25 cellular contexts compared by ENCODE assay signal in genomic region chr1:106912146-106912545, GRCh38.
"Had no signal": no experiment of that assay in that cellular context is flagged by ENCODE, and none has a peak within 500 bp of the region (broad histone marks: within the 10 kb centered on the region; RNA-seq: fewer than 3 reads in every experiment).

No MANE protein-coding gene starts in this region.

- H3K4me1 Mint-ChIP-seq: activated CD4-positive, alpha-beta T cell treated with anti-CD3 and anti-CD28 coated beads for 36 hours; activated naive CD8-positive, alpha-beta T cell treated with anti-CD3 and anti-CD28 coated beads, Interleukin-2, amount 50 U/mL, for 24 hours; memory B cell; nephron had no signal

- H3K36me3 Mint-ChIP-seq: activated CD4-positive, alpha-beta memory T cell treated with anti-CD3 and anti-CD28 coated beads for 36 hours; memory B cell; WTC11 had no signal

- H3K27me3 ChIP-seq: brain microvascular endothelial cell, esophagus muscularis mucosa, gastrocnemius medialis, neutrophil, ovary, right atrium auricular region had no signal

- H3K9me3 Mint-ChIP-seq: activated CD4-positive, alpha-beta memory T cell treated with anti-CD3 and anti-CD28 coated beads for 36 hours; memory B cell had no signal

- H3K4me3 Mint-ChIP-seq: activated CD4-positive, alpha-beta memory T cell treated with anti-CD3 and anti-CD28 coated beads for 36 hours; activated CD4-positive, alpha-beta T cell treated with anti-CD3 and anti-CD28 coated beads for 36 hours; activated naive CD8-positive, alpha-beta T cell treated with anti-CD3 and anti-CD28 coated beads, Interleukin-2, amount 50 U/mL, for 24 hours; memory B cell; nephron; WTC11 had no signal

- FAIRE-seq: colon had no signal

- H3K27me3 Mint-ChIP-seq: activated CD4-positive, alpha-beta memory T cell treated with anti-CD3 and anti-CD28 coated beads for 36 hours; activated CD4-positive, alpha-beta T cell treated with anti-CD3 and anti-CD28 coated beads for 36 hours; memory B cell had no signal

- ATAC-seq: activated CD4-positive, alpha-beta T cell treated with anti-CD3 and anti-CD28 coated beads for 36 hours; activated naive CD8-positive, alpha-beta T cell treated with anti-CD3 and anti-CD28 coated beads, Interleukin-2, amount 50 U/mL, for 24 hours; gastrocnemius medialis; left colon; stimulated activated naive CD8-positive, alpha-beta T cell treated with anti-CD3 and anti-CD28 coated beads, Interleukin-15, Interleukin-2, amounts not matched to agents 100 U/mL and 50 U/mL, for 24 hours; WTC11 had no signal

- H3K27ac Mint-ChIP-seq: activated CD4-positive, alpha-beta memory T cell treated with anti-CD3 and anti-CD28 coated beads for 36 hours; activated CD4-positive, alpha-beta T cell treated with anti-CD3 and anti-CD28 coated beads for 36 hours; activated naive CD8-positive, alpha-beta T cell treated with anti-CD3 and anti-CD28 coated beads, Interleukin-2, amount 50 U/mL, for 24 hours; memory B cell; nephron; WTC11 had no signal

- H3K36me3 ChIP-seq: brain microvascular endothelial cell, esophagus muscularis mucosa, gastrocnemius medialis, neutrophil, ovary, prostate gland, right atrium auricular region had no signal

- H3K4me3 ChIP-seq: esophagus muscularis mucosa, gastrocnemius medialis, ovary, prostate gland, right atrium auricular region had no signal

- H3K4me1 ChIP-seq: esophagus muscularis mucosa, gastrocnemius medialis, prostate gland, right atrium auricular region had no signal

- H3K9me3 ChIP-seq: esophagus muscularis mucosa, gastrocnemius medialis, neutrophil, ovary, prostate gland, right atrium auricular region had no signal

- H3K27ac ChIP-seq: brain microvascular endothelial cell, esophagus muscularis mucosa, gastrocnemius medialis, neutrophil, ovary, prostate gland, right atrium auricular region had no signal

- DNase-seq: activated CD4-positive, alpha-beta memory T cell treated with anti-CD3 and anti-CD28 coated beads for 36 hours; activated CD4-positive, alpha-beta T cell treated with anti-CD3 and anti-CD28 coated beads for 36 hours; activated effector memory CD4-positive, alpha-beta T cell treated with anti-CD3 and anti-CD28 coated beads, Interleukin-2, amount 50 U/mL, for 16 hours; activated naive CD4-positive, alpha-beta T cell treated with anti-CD3 and anti-CD28 coated beads, Interleukin-2, amount 50 U/mL, for 16 hours; activated naive CD8-positive, alpha-beta T cell treated with anti-CD3 and anti-CD28 coated beads, Interleukin-2, amount 50 U/mL, for 24 hours; activated T-cell treated with anti-CD3 and anti-CD28 coated beads, Interleukin-2, amount 50 U/mL, for 48 hours; aorta; brain microvascular endothelial cell; central memory CD4-positive, alpha-beta T cell; effector memory CD4-positive, alpha-beta T cell; gastrocnemius medialis; hypothalamus; left colon; ovary; stimulated activated CD4-positive, alpha-beta T cell treated with anti-CD3 and anti-CD28 coated beads, Interleukin-4, amount 100 ng/mL, for 4 hours; stimulated activated naive CD8-positive, alpha-beta T cell treated with anti-CD3 and anti-CD28 coated beads, Interleukin-15, Interleukin-2, amounts not matched to agents 100 U/mL and 50 U/mL, for 24 hours; T-helper 9 cell had no signal
